8 cellular contexts compared by ENCODE assay signal in genomic region chr12:64296301-64296700, GRCh38.
"Had no signal": no experiment of that assay in that cellular context is flagged by ENCODE, and none has a peak within 500 bp of the region (broad histone marks: within the 10 kb centered on the region; RNA-seq: fewer than 3 reads in every experiment).

No MANE protein-coding gene starts in this region.

- H3K4me3 ChIP-seq: GM23248, GM23338, HAP-1 had no signal

- H2AFZ ChIP-seq: GM23248, GM23338 had no signal

- H3K4me1 ChIP-seq: HAP-1 had no signal

- H3K9me3 Mint-ChIP-seq: HFFc6 had no signal

- DNase-seq: GM23248, GOT3, H7, H9, HCEC 1CT, HFFc6 had no signal

- H3K36me3 ChIP-seq: HAP-1 had no signal

- H3K27ac ChIP-seq: GM23248 had no signal

- H3K4me3 Mint-ChIP-seq: GM23338, H9, HFFc6 had no signal

- H3K9ac ChIP-seq: GM23248 had no signal

- H3K27ac Mint-ChIP-seq: GM23338, H9, HFFc6 had no signal

- H3K9me3 ChIP-seq: HAP-1 had no signal

- H3K4me2 ChIP-seq: GM23338 had no signal

- H3K4me1 Mint-ChIP-seq: GM23338 had no signal
